ENCODE assay signal across 24 cellular contexts in the genomic region with DNA sequence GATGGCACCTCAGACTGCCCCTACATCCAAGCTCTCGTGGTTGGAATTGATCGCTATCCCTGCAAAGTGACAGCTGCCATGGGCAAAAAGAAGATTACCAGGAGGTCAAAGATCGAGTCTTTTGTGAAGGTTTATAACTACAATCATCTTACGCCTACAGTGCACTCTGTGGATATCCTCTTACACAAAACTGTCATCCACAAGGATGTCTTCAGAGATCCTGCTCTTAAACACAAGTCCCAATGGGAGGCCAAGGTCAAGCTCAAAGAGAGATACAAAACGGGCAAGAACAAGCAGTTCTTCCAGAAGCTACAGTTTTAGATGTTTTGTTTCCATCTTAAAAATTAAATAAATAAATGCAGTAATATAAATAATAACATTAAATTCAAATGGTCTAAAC.
"Had no signal": no experiment of that assay in that cellular context is flagged by ENCODE, and none has a peak within 500 bp of the region (broad histone marks: within the 10 kb centered on the region; RNA-seq: fewer than 3 reads in every experiment).

No MANE protein-coding gene starts in this region.

- H3K4me1 ChIP-seq: breast epithelium, esophagus muscularis mucosa, suprapubic skin had no signal

- H3K4me3 ChIP-seq: breast epithelium, esophagus muscularis mucosa, lung, ovary, spleen, suprapubic skin, tibial nerve had no signal

- H3K4me1 Mint-ChIP-seq: nephron had no signal

- H3K27me3 ChIP-seq: breast epithelium, esophagus muscularis mucosa, neutrophil, ovary, spleen, suprapubic skin, tibial nerve had no signal

- H3K9me3 Mint-ChIP-seq: activated naive CD4-positive, alpha-beta T cell treated with anti-CD3 and anti-CD28 coated beads, Interleukin-2, amount 50 U/mL, for 24 hours; activated T-cell treated with anti-CD3 and anti-CD28 coated beads, Interleukin-2, amount 50 U/mL, for 4 hours had no signal

- H3K36me3 ChIP-seq: ovary had no signal

- H3K4me3 Mint-ChIP-seq: activated CD8-positive, alpha-beta T cell treated with anti-CD3 and anti-CD28 coated beads for 36 hours; activated naive CD4-positive, alpha-beta T cell treated with anti-CD3 and anti-CD28 coated beads, Interleukin-2, amount 50 U/mL, for 24 hours; activated T-cell treated with anti-CD3 and anti-CD28 coated beads, Interleukin-2, amount 50 U/mL, for 4 hours; nephron; T-helper 1 cell treated with Interleukin-12 subunit alpha and Interleukin-12 subunit beta and Interleukin-4 antibody, amounts not matched to agents 30 μg/mL and 1 μg/mL, for 36 hours had no signal

- DNase-seq: activated CD4-positive, alpha-beta T cell treated with anti-CD3 and anti-CD28 coated beads, Interleukin-2, amount 50 U/mL, for 1 hour; activated CD4-positive, CD25-positive, alpha-beta regulatory T cell treated with anti-CD3 and anti-CD28 coated beads, Interleukin-2, amount 50 U/mL, for 72 hours; activated CD8-positive, alpha-beta T cell treated with anti-CD3 and anti-CD28 coated beads for 36 hours; activated T-cell treated with anti-CD3 and anti-CD28 coated beads, Interleukin-2, amount 50 U/mL, for 4 hours; dermis blood vessel endothelial cell; effector CD4-positive, alpha-beta T cell; foreskin melanocyte; ovary; spleen; stimulated activated naive CD4-positive, alpha-beta T cell; SW 1271; T-helper 9 cell had no signal

- ATAC-seq: activated CD8-positive, alpha-beta T cell treated with anti-CD3 and anti-CD28 coated beads for 36 hours; activated T-cell treated with anti-CD3 and anti-CD28 coated beads, Interleukin-2, amount 50 U/mL, for 4 hours had no signal

- H3K27ac ChIP-seq: breast epithelium, esophagus muscularis mucosa, neutrophil, ovary, spleen, suprapubic skin, tibial nerve, VCaP had no signal

- H3K9me3 ChIP-seq: breast epithelium, esophagus muscularis mucosa, neutrophil, ovary, spleen, suprapubic skin, tibial nerve had no signal

- H3K27me3 Mint-ChIP-seq: activated CD8-positive, alpha-beta T cell treated with anti-CD3 and anti-CD28 coated beads for 36 hours; activated naive CD4-positive, alpha-beta T cell treated with anti-CD3 and anti-CD28 coated beads, Interleukin-2, amount 50 U/mL, for 24 hours; progenitor cell of endocrine pancreas had no signal

- H3K27ac Mint-ChIP-seq: activated CD8-positive, alpha-beta T cell treated with anti-CD3 and anti-CD28 coated beads for 36 hours; activated naive CD4-positive, alpha-beta T cell treated with anti-CD3 and anti-CD28 coated beads, Interleukin-2, amount 50 U/mL, for 24 hours; activated T-helper 2 cell treated with anti-CD3 and anti-CD28 coated beads, Interferon-gamma antibody, Interleukin-2, Interleukin-4, amounts not matched to agents 10 μg/mL and 5 μg/mL and 100 μg/mL, durations not matched to agents 14 hours and 24 hours and 36 hours; nephron; progenitor cell of endocrine pancreas; T-helper 1 cell treated with Interleukin-12 subunit alpha and Interleukin-12 subunit beta and Interleukin-4 antibody, amounts not matched to agents 30 μg/mL and 1 μg/mL, for 36 hours had no signal
